Comparison of ENCODE assay signal across 36 cellular contexts in genomic region chr5:5377780-5378179, GRCh38.
"Had no signal": no experiment of that assay in that cellular context is flagged by ENCODE, and none has a peak within 500 bp of the region (broad histone marks: within the 10 kb centered on the region; RNA-seq: fewer than 3 reads in every experiment).

No MANE protein-coding gene starts in this region.

- H3K4me1 ChIP-seq: adrenal gland, body of pancreas, breast epithelium had no signal

- H3K9me3 ChIP-seq: adrenal gland, body of pancreas, breast epithelium had no signal

- FAIRE-seq: astrocyte, TTC549 had no signal

- H3K27me3 ChIP-seq: adrenal gland, body of pancreas, brain microvascular endothelial cell, breast epithelium, cardiac muscle cell had no signal

- H3K27ac ChIP-seq: adrenal gland, body of pancreas, brain microvascular endothelial cell, breast epithelium, cardiac muscle cell, VCaP had no signal

- H3K4me3 ChIP-seq: adrenal gland, body of pancreas, breast epithelium, cardiac muscle cell had no signal

- ATAC-seq: activated CD8-positive, alpha-beta T cell treated with anti-CD3 and anti-CD28 coated beads for 36 hours; activated naive CD4-positive, alpha-beta T cell treated with anti-CD3 and anti-CD28 coated beads, Interleukin-2, amount 50 U/mL, for 72 hours; activated T-cell treated with anti-CD3 and anti-CD28 coated beads, Interleukin-2, amount 50 U/mL, for 4 hours; activated T-cell treated with anti-CD3 and anti-CD28 coated beads, Interleukin-2, amount 50 U/mL, for 72 hours; activated T-helper 17 cell treated with anti-CD3 and anti-CD28 coated beads, Interleukin-2, amount 50 U/mL, for 72 hours; body of pancreas had no signal

- H3K36me3 ChIP-seq: adrenal gland, brain microvascular endothelial cell, breast epithelium, cardiac muscle cell had no signal

- DNase-seq: activated B cell treated with CpG ODN at 0.5 μM for 24 hours; activated CD4-positive, alpha-beta memory T cell treated with anti-CD3 and anti-CD28 coated beads for 36 hours; activated CD4-positive, alpha-beta T cell treated with anti-CD3 and anti-CD28 coated beads for 4 hours; activated CD4-positive, alpha-beta T cell treated with anti-CD3 and anti-CD28 coated beads, Interleukin-2, amount 10 ng/mL, durations not matched to agents 24 days and 14 days; activated CD4-positive, alpha-beta T cell treated with anti-CD3 and anti-CD28 coated beads, Interleukin-2, amount 50 U/mL, for 1 hour; activated CD4-positive, alpha-beta T cell treated with anti-CD3 and anti-CD28 coated beads, Interleukin-2, amount 50 U/mL, for 4 hours; activated CD4-positive, CD25-positive, alpha-beta regulatory T cell treated with anti-CD3 and anti-CD28 coated beads, Interleukin-2, amount 50 U/mL, for 72 hours; activated CD8-positive, alpha-beta memory T cell treated with anti-CD3 and anti-CD28 coated beads, Interleukin-2, amount 50 U/mL, for 4 hours; activated CD8-positive, alpha-beta T cell treated with anti-CD3 and anti-CD28 coated beads for 36 hours; activated effector memory CD4-positive, alpha-beta T cell treated with anti-CD3 and anti-CD28 coated beads, Interleukin-2, amount 50 U/mL, for 16 hours; activated gamma-delta T cell treated with Interleukin-2 at 50 U/mL for 16 hours; activated naive CD4-positive, alpha-beta T cell; activated naive CD4-positive, alpha-beta T cell treated with anti-CD3 and anti-CD28 coated beads for 36 hours; activated naive CD4-positive, alpha-beta T cell treated with anti-CD3 and anti-CD28 coated beads, Interleukin-2, amount 50 U/mL, for 16 hours; activated naive CD8-positive, alpha-beta T cell treated with anti-CD3 and anti-CD28 coated beads for 36 hours; activated T-cell treated with anti-CD3 and anti-CD28 coated beads for 4 hours; activated T-cell treated with anti-CD3 and anti-CD28 coated beads, Interleukin-2, amount 50 U/mL, for 1 hour; activated T-cell treated with anti-CD3 and anti-CD28 coated beads, Interleukin-2, amount 50 U/mL, for 4 hours; activated T-cell treated with anti-CD3 and anti-CD28 coated beads, Interleukin-2, amount 50 U/mL, for 72 hours; adrenal gland; amniotic stem cell; aorta; body of pancreas; brain microvascular endothelial cell; caudate nucleus; cerebellar nuclear complex; T-helper 1 cell; T-helper 2 cell; T-helper 9 cell had no signal
